14 cellular contexts compared by ENCODE assay signal in genomic region chr1:199042193-199042592, GRCh38.
DNase-seq lines count a peak whose midpoint lies in the region; ATAC-seq and TF ChIP-seq lines count a peak whose summit lies in the region.
"Had no signal": no experiment of that assay in that cellular context is flagged by ENCODE, and none has a peak within 500 bp of the region (broad histone marks: within the 10 kb centered on the region; RNA-seq: fewer than 3 reads in every experiment).

No MANE protein-coding gene starts in this region.

- no peaks in the 10 kb centered on the region for H3F3A ChIP-seq in GM23338 (replicated peaks; ENCODE audit: low read depth)

- H3K27ac ChIP-seq in KOPT-K1 (ENCODE audit: low read depth, low read length, poor library complexity, severe bottlenecking) (peak overlapping the region; percentile 100), Peyer's patch (no peak overlapping the region), substantia nigra (ENCODE audit: low read depth, low read length, poor library complexity, severe bottlenecking) (no peak overlapping the region), GM23338 (ENCODE audit: low read depth) (no peak overlapping the region)
- H3K27ac ChIP-seq: A549 had no signal

- ATAC-seq in activated naive CD8-positive, alpha-beta T cell treated with anti-CD3 and anti-CD28 coated beads, Interleukin-2, amount 10 ng/mL, durations not matched to agents 7 days and 5 days (ENCODE audit: low read depth): no peak
- no peak for ATAC-seq in GM23338
- ATAC-seq: A549, SK-N-SH treated with all-trans-retinoic acid at 6 μM for 48 hours had no signal

- H3K4me1 ChIP-seq in Peyer's patch (peaks cover 0 to 3% (median 0%) of the 10 kb centered on the region in 4 donors), GM23338 (ENCODE audit: insufficient read depth) (no peaks in the 10 kb centered on the region)
- H3K4me1 ChIP-seq: A549, HAP-1 had no signal

- TF ChIP-seq POLR2A in Peyer's patch (IDR thresholded peaks at IDR 0.05): no peak

- no peaks in the 10 kb centered on the region for H3K27me3 Mint-ChIP-seq in activated naive CD8-positive, alpha-beta T cell treated with anti-CD3 and anti-CD28 coated beads, Interleukin-2, amount 10 ng/mL, durations not matched to agents 7 days and 5 days
- H3K27me3 Mint-ChIP-seq in activated naive CD8-positive, alpha-beta T cell treated with anti-CD3 and anti-CD28 coated beads for 36 hours: peaks cover 3% of the 10 kb centered on the region
- H3K27me3 Mint-ChIP-seq in GM23338 (ENCODE audit: insufficient read depth, low read depth, poor library complexity): peaks cover 1% of the 10 kb centered on the region
- H3K27me3 Mint-ChIP-seq: CD4-positive, CD25-positive, alpha-beta regulatory T cell had no signal

- H3K4me2 ChIP-seq in GM23338: no peak overlapping the region
- H3K4me2 ChIP-seq: A549 had no signal

- H3K9me3 Mint-ChIP-seq in activated naive CD8-positive, alpha-beta T cell treated with anti-CD3 and anti-CD28 coated beads, Interleukin-2, amount 10 ng/mL, durations not matched to agents 7 days and 5 days: peaks cover 16% of the 10 kb centered on the region
- peaks cover 4% of the 10 kb centered on the region for H3K9me3 Mint-ChIP-seq in activated naive CD8-positive, alpha-beta T cell treated with anti-CD3 and anti-CD28 coated beads for 36 hours
- no peaks in the 10 kb centered on the region for H3K9me3 Mint-ChIP-seq in GM23338

- no peak overlapping the region for H3K4me3 Mint-ChIP-seq in activated naive CD8-positive, alpha-beta T cell treated with anti-CD3 and anti-CD28 coated beads, Interleukin-2, amount 10 ng/mL, durations not matched to agents 7 days and 5 days
- no peak overlapping the region for H3K4me3 Mint-ChIP-seq in activated naive CD8-positive, alpha-beta T cell treated with anti-CD3 and anti-CD28 coated beads for 36 hours
- no peak overlapping the region for H3K4me3 Mint-ChIP-seq in GM23338

- no peak overlapping the region for H3K4me3 ChIP-seq in Peyer's patch
- H3K4me3 ChIP-seq in GM23338: no peak overlapping the region
- H3K4me3 ChIP-seq: A549, HAP-1 had no signal

- H3K9me2 ChIP-seq in GM23338 (ENCODE audit: insufficient read depth): no peaks in the 10 kb centered on the region

- peak overlapping the region; percentile 67 for H3K27ac Mint-ChIP-seq in activated naive CD8-positive, alpha-beta T cell treated with anti-CD3 and anti-CD28 coated beads, Interleukin-2, amount 10 ng/mL, durations not matched to agents 7 days and 5 days
- no peak overlapping the region for H3K27ac Mint-ChIP-seq in activated naive CD8-positive, alpha-beta T cell treated with anti-CD3 and anti-CD28 coated beads for 36 hours
- no peak overlapping the region for H3K27ac Mint-ChIP-seq in GM23338

- peaks cover 51% of the 10 kb centered on the region for H3K36me3 Mint-ChIP-seq in activated naive CD8-positive, alpha-beta T cell treated with anti-CD3 and anti-CD28 coated beads, Interleukin-2, amount 10 ng/mL, durations not matched to agents 7 days and 5 days
- peaks cover 2% of the 10 kb centered on the region for H3K36me3 Mint-ChIP-seq in activated naive CD8-positive, alpha-beta T cell treated with anti-CD3 and anti-CD28 coated beads for 36 hours
- no peaks in the 10 kb centered on the region for H3K36me3 Mint-ChIP-seq in GM23338 (ENCODE audit: low read depth)
- H3K36me3 Mint-ChIP-seq: CD4-positive, CD25-positive, alpha-beta regulatory T cell had no signal

- DNase-seq in activated naive CD8-positive, alpha-beta T cell treated with anti-CD3 and anti-CD28 coated beads, Interleukin-2, amount 10 ng/mL, durations not matched to agents 7 days and 5 days: no peak
- DNase-seq in activated naive CD8-positive, alpha-beta T cell treated with anti-CD3 and anti-CD28 coated beads for 36 hours: no peak
- DNase-seq in OCI-M1 (lab: John Stamatoyannopoulos, UW) (peak; percentile 64), Peyer's patch (no peak), substantia nigra (lab: John Stamatoyannopoulos, UW) (no peak), GM23338 (ENCODE audit: low spot score) (no peak)
- DNase-seq: NCI-H1092, NCI-H69, SHP77 had no signal

- no peak overlapping the region for H2AFZ ChIP-seq in GM23338

- H3K36me3 ChIP-seq in KOPT-K1 (ENCODE audit: insufficient read depth, low read length): peaks cover 26% of the 10 kb centered on the region
- H3K36me3 ChIP-seq in Peyer's patch: no peaks in the 10 kb centered on the region
- H3K36me3 ChIP-seq in GM23338 (ENCODE audit: insufficient read depth): no peaks in the 10 kb centered on the region
- H3K36me3 ChIP-seq: HAP-1 had no signal

- no peaks in the 10 kb centered on the region for H3K79me2 ChIP-seq in GM23338 (replicated peaks; ENCODE audit: insufficient read depth)

- POLR2A ChIA-PET in activated naive CD8-positive, alpha-beta T cell treated with anti-CD3 and anti-CD28 coated beads, Interleukin-2, amount 10 ng/mL, durations not matched to agents 7 days and 5 days (lab: Charles Lee): interaction anchor here (0.7 to 1.5 kb wide), 8 partner anchors 21 to 112 kb away, joined by 3 to 27 read pairs (median 4); no protein-coding TSS in a partner anchor

- H3K27me3 ChIP-seq in Peyer's patch: no peaks in the 10 kb centered on the region
- no peaks in the 10 kb centered on the region for H3K27me3 ChIP-seq in GM23338 (ENCODE audit: insufficient read depth)

- TF ChIP-seq CTCF in Peyer's patch (IDR thresholded peaks at IDR 0.05) (no peak), GM23338 (conservative IDR thresholded peaks at IDR 0.05; ENCODE audit: low read depth in 2 of 2) (no peak)

- no peaks in the 10 kb centered on the region for H4K20me1 ChIP-seq in GM23338 (replicated peaks; ENCODE audit: insufficient read depth)

- peaks cover 39% of the 10 kb centered on the region for H3K4me1 Mint-ChIP-seq in activated naive CD8-positive, alpha-beta T cell treated with anti-CD3 and anti-CD28 coated beads, Interleukin-2, amount 10 ng/mL, durations not matched to agents 7 days and 5 days
- H3K4me1 Mint-ChIP-seq in activated naive CD8-positive, alpha-beta T cell treated with anti-CD3 and anti-CD28 coated beads for 36 hours: peaks cover 20% of the 10 kb centered on the region
- no peaks in the 10 kb centered on the region for H3K4me1 Mint-ChIP-seq in GM23338

- H3K9me3 ChIP-seq in KOPT-K1 (ENCODE audit: insufficient read depth, low read length, poor library complexity, severe bottlenecking) (no peaks in the 10 kb centered on the region), Peyer's patch (no peaks in the 10 kb centered on the region)
- H3K9me3 ChIP-seq: A549, HAP-1 had no signal

TF ChIP-seq in GM23338, 12 proteins besides CTCF, POLR2A, EP300 and RAD21 (continues in another document):
- TF ChIP-seq, protein P1, sequence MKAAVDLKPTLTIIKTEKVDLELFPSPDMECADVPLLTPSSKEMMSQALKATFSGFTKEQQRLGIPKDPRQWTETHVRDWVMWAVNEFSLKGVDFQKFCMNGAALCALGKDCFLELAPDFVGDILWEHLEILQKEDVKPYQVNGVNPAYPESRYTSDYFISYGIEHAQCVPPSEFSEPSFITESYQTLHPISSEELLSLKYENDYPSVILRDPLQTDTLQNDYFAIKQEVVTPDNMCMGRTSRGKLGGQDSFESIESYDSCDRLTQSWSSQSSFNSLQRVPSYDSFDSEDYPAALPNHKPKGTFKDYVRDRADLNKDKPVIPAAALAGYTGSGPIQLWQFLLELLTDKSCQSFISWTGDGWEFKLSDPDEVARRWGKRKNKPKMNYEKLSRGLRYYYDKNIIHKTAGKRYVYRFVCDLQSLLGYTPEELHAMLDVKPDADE (IDR thresholded peaks at IDR 0.05): no peak
- no peak for TF ChIP-seq STAT1 (IDR thresholded peaks at IDR 0.05; ENCODE audit: unreplicated experiment)
- no peak for TF ChIP-seq REST (IDR thresholded peaks at IDR 0.05; ENCODE audit: unreplicated experiment)
- no peak for TF ChIP-seq ZNF114 (CRISPR knock-in tag; IDR thresholded peaks at IDR 0.05)
- no peak for TF ChIP-seq EZH2phosphoT487 (IDR thresholded peaks at IDR 0.05; ENCODE audit: unreplicated experiment)
